Comparison of ENCODE assay signal across 12 cellular contexts in genomic region chr4:108527729-108528128, GRCh38.
DNase-seq lines count a peak whose midpoint lies in the region; ATAC-seq and TF ChIP-seq lines count a peak whose summit lies in the region.
"Had no signal": no experiment of that assay in that cellular context is flagged by ENCODE, and none has a peak within 500 bp of the region (broad histone marks: within the 10 kb centered on the region; RNA-seq: fewer than 3 reads in every experiment).

No MANE protein-coding gene starts in this region.

- ATAC-seq in GM19452 (IDR thresholded peaks at IDR 0.05; ENCODE audit: unreplicated experiment) (peak; percentile 84), foreskin keratinocyte (no peak), GM18517 (IDR thresholded peaks at IDR 0.05; ENCODE audit: unreplicated experiment) (no peak)
- ATAC-seq in activated naive CD8-positive, alpha-beta T cell treated with anti-CD3 and anti-CD28 coated beads, Interleukin-2, amount 10 ng/mL, durations not matched to agents 7 days and 5 days (ENCODE audit: low read depth): peak; percentile 83
- ATAC-seq: Right ventricle myocardium inferior had no signal

- H3K9me2 ChIP-seq in Loucy (replicated peaks; ENCODE audit: low read depth, low read length) (no peaks in the 10 kb centered on the region), Karpas-422 (replicated peaks; ENCODE audit: insufficient read depth, low read length) (no peaks in the 10 kb centered on the region)

- H2AFZ ChIP-seq in Loucy (ENCODE audit: low read length): no peak overlapping the region
- H2AFZ ChIP-seq in Karpas-422 (ENCODE audit: low read length): no peak overlapping the region

- peaks cover 14% of the 10 kb centered on the region; the same call in 1 of the 2 replicates for H3F3A ChIP-seq in Loucy (ENCODE audit: low read depth)

- TF ChIP-seq CTCF in GM12865 (IDR thresholded peaks at IDR 0.05; ENCODE audit: insufficient read depth, low read depth, low read length, missing control alignments) (no peak), Loucy (conservative IDR thresholded peaks at IDR 0.05; ENCODE audit: low read length) (no peak), foreskin keratinocyte (conservative IDR thresholded peaks at IDR 0.05) (no peak)

- H3K36me3 Mint-ChIP-seq in activated naive CD8-positive, alpha-beta T cell treated with anti-CD3 and anti-CD28 coated beads, Interleukin-2, amount 10 ng/mL, durations not matched to agents 7 days and 5 days: peaks cover 31% of the 10 kb centered on the region

- no peaks in the 10 kb centered on the region for H3K36me3 ChIP-seq in Loucy (ENCODE audit: insufficient read depth, low read length)
- H3K36me3 ChIP-seq in Karpas-422 (ENCODE audit: insufficient read depth, low read length): no peaks in the 10 kb centered on the region
- H3K36me3 ChIP-seq: esophagus muscularis mucosa had no signal

- H3K27ac Mint-ChIP-seq in activated naive CD8-positive, alpha-beta T cell treated with anti-CD3 and anti-CD28 coated beads, Interleukin-2, amount 10 ng/mL, durations not matched to agents 7 days and 5 days: peak overlapping the region; percentile 80

- peaks cover 19% of the 10 kb centered on the region for H3K9me3 Mint-ChIP-seq in activated naive CD8-positive, alpha-beta T cell treated with anti-CD3 and anti-CD28 coated beads, Interleukin-2, amount 10 ng/mL, durations not matched to agents 7 days and 5 days

- H3K27me3 Mint-ChIP-seq in activated naive CD8-positive, alpha-beta T cell treated with anti-CD3 and anti-CD28 coated beads, Interleukin-2, amount 10 ng/mL, durations not matched to agents 7 days and 5 days: no peaks in the 10 kb centered on the region

- peaks cover 65% of the 10 kb centered on the region for H3K4me1 Mint-ChIP-seq in activated naive CD8-positive, alpha-beta T cell treated with anti-CD3 and anti-CD28 coated beads, Interleukin-2, amount 10 ng/mL, durations not matched to agents 7 days and 5 days

- peak overlapping the region; percentile 44 for H3K4me3 Mint-ChIP-seq in activated naive CD8-positive, alpha-beta T cell treated with anti-CD3 and anti-CD28 coated beads, Interleukin-2, amount 10 ng/mL, durations not matched to agents 7 days and 5 days

- DNase-seq in GM12865 (ENCODE audit: low read depth): peak; percentile 23
- DNase-seq in activated naive CD8-positive, alpha-beta T cell treated with anti-CD3 and anti-CD28 coated beads, Interleukin-2, amount 10 ng/mL, durations not matched to agents 7 days and 5 days: no peak
- no peak for DNase-seq in foreskin keratinocyte
- no peak for DNase-seq in Karpas-422
- no peak for DNase-seq in CD1c-positive myeloid dendritic cell (ENCODE audit: extremely low spot score)
- DNase-seq: IMR-90, NCI-H446 had no signal

- H3K79me2 ChIP-seq in Loucy (ENCODE audit: insufficient read depth, low read length): no peaks in the 10 kb centered on the region
- H3K79me2 ChIP-seq in Karpas-422 (ENCODE audit: low read length): no peaks in the 10 kb centered on the region

- H4K20me1 ChIP-seq in Loucy (ENCODE audit: insufficient read depth, low read length, poor library complexity, severe bottlenecking): no peaks in the 10 kb centered on the region
- no peaks in the 10 kb centered on the region for H4K20me1 ChIP-seq in Karpas-422 (ENCODE audit: insufficient read depth, low read depth, low read length)

- H3K27ac ChIP-seq in foreskin keratinocyte (no peak overlapping the region), Karpas-422 (ENCODE audit: low read length) (no peak overlapping the region)
- H3K27ac ChIP-seq: esophagus muscularis mucosa had no signal

- H3K9me3 ChIP-seq in Loucy (ENCODE audit: insufficient read depth, low read depth, low read length) (no peaks in the 10 kb centered on the region), Karpas-422 (ENCODE audit: low read length) (no peaks in the 10 kb centered on the region)
- H3K9me3 ChIP-seq: esophagus muscularis mucosa had no signal

- H3K27me3 ChIP-seq in Loucy (ENCODE audit: insufficient read depth, low read length, poor library complexity, severe bottlenecking): no peaks in the 10 kb centered on the region
- peaks cover 37% of the 10 kb centered on the region for H3K27me3 ChIP-seq in foreskin keratinocyte
- H3K27me3 ChIP-seq in Karpas-422 (ENCODE audit: low read length): no peaks in the 10 kb centered on the region
- H3K27me3 ChIP-seq: esophagus muscularis mucosa had no signal

- H3K4me2 ChIP-seq in Loucy (ENCODE audit: low read depth, low read length, poor library complexity, severe bottlenecking) (peak overlapping the region; percentile 72), Karpas-422 (ENCODE audit: low read depth, low read length, poor library complexity, severe bottlenecking) (no peak overlapping the region)

- POLR2A ChIA-PET in activated naive CD8-positive, alpha-beta T cell treated with anti-CD3 and anti-CD28 coated beads, Interleukin-2, amount 10 ng/mL, durations not matched to agents 7 days and 5 days (lab: Charles Lee): interaction anchor here (0.9 kb wide), 1 partner anchor 44 kb away, joined by 3 read pairs; no protein-coding TSS in a partner anchor

- H3K9ac ChIP-seq in Loucy (ENCODE audit: low read depth, low read length, poor library complexity, severe bottlenecking) (peak overlapping the region; percentile 71), Karpas-422 (ENCODE audit: low read length) (no peak overlapping the region)

- peaks cover 87% of the 10 kb centered on the region for H3K4me1 ChIP-seq in Loucy (ENCODE audit: insufficient read depth, low read length, poor library complexity, severe bottlenecking)
- H3K4me1 ChIP-seq in foreskin keratinocyte: no peaks in the 10 kb centered on the region
- no peaks in the 10 kb centered on the region for H3K4me1 ChIP-seq in Karpas-422 (ENCODE audit: low read length)
- H3K4me1 ChIP-seq: esophagus muscularis mucosa had no signal

- no peak overlapping the region for H3K4me3 ChIP-seq in GM12865 (ENCODE audit: low read depth, low read length)
- peak overlapping the region; percentile 54 for H3K4me3 ChIP-seq in Loucy (ENCODE audit: low read length, poor library complexity, severe bottlenecking)
- no peak overlapping the region for H3K4me3 ChIP-seq in Karpas-422 (ENCODE audit: low read length)
- H3K4me3 ChIP-seq: esophagus muscularis mucosa had no signal

Comparison
In these comparisons a context has a peak if more than half of its experiments do, and no peak if none do; other contexts are left out.
1. ATAC-seq: peak in GM19452 (single experiment) and activated naive CD8-positive, alpha-beta T cell treated with anti-CD3 and anti-CD28 coated beads, Interleukin-2, amount 10 ng/mL, durations not matched to agents 7 days and 5 days (single experiment); none in foreskin keratinocyte (single experiment) and GM18517 (single experiment).